Comparison of ENCODE assay signal across 14 cellular contexts in genomic region chr2:222000326-222000725, GRCh38.
A peak's percentile ranks its signal among the peaks of the same experiment; 100 is the strongest.
DNase-seq lines count a peak whose midpoint lies in the region; ATAC-seq and TF ChIP-seq lines count a peak whose summit lies in the region.
"Had no signal": no experiment of that assay in that cellular context is flagged by ENCODE, and none has a peak within 500 bp of the region (broad histone marks: within the 10 kb centered on the region; RNA-seq: fewer than 3 reads in every experiment).

No MANE protein-coding gene starts in this region.

- H2AFZ ChIP-seq in smooth muscle cell (ENCODE audit: low read depth) = no peak overlapping the region

- no peak for TF ChIP-seq CTCF in AG04450 (IDR thresholded peaks at IDR 0.05; ENCODE audit: low read depth, low read length)
- no peak for TF ChIP-seq CTCF in fibroblast of mammary gland (conservative IDR thresholded peaks at IDR 0.05; ENCODE audit: control insufficient read depth, insufficient read depth, low read depth, low read length)
- no peak for TF ChIP-seq CTCF in smooth muscle cell (IDR thresholded peaks at IDR 0.05; ENCODE audit: borderline replicate concordance, insufficient read depth, poor library complexity, severe bottlenecking)

- POLR2A ChIA-PET in AG04450 (lab: Yijun Ruan, JAX) = no interaction called here

- H4K20me1 ChIP-seq in smooth muscle cell (ENCODE audit: low read depth) = no peaks in the 10 kb centered on the region
- H4K20me1 ChIP-seq: BLaER1 treated with 17β-estradiol and CSF1 and Interleukin-3, amounts not matched to agents 10 nM and 100 nM had no signal

- CTCF ChIA-PET in AG04450 (lab: Charles Lee) = no interaction called here

- peaks cover 2% of the 10 kb centered on the region for H3K27me3 ChIP-seq in AG04450 (ENCODE audit: control insufficient read depth, insufficient read depth, low read length)
- H3K27me3 ChIP-seq in smooth muscle cell (ENCODE audit: low read depth) = peaks cover 2% of the 10 kb centered on the region
- H3K27me3 ChIP-seq: BLaER1 treated with 17β-estradiol and CSF1 and Interleukin-3, amounts not matched to agents 10 nM and 100 nM had no signal

- H3K79me2 ChIP-seq in smooth muscle cell (ENCODE audit: low read depth) = no peaks in the 10 kb centered on the region

- WGBS in smooth muscle cell (ENCODE audit: low lambda C conversion rate) = 72% methylated on average over 3 of the region's 3 CpGs

- DNase-seq in AG04450 (ENCODE audit: low read depth, low spot score) = peak; percentile 76
- peak; percentile 51 for DNase-seq in GM04504 (ENCODE audit: low read depth)
- DNase-seq in RPMI7951 (ENCODE audit: low read depth) = peak; percentile 88
- DNase-seq in fibroblast of mammary gland (ENCODE audit: low read depth) = peak; percentile 92
- DNase-seq in AML-193 (lab: John Stamatoyannopoulos, UW) = no peak
- no peak for DNase-seq in dermis blood vessel endothelial cell
- DNase-seq in smooth muscle cell (lab: John Stamatoyannopoulos, UW; ENCODE audit: unreplicated experiment) = no peak
- DNase-seq: activated CD4-positive, alpha-beta T cell treated with anti-CD3 and anti-CD28 coated beads, Interleukin-2, amount 50 U/mL, for 1 hour; erythroblast; NCI-H1436; stimulated activated CD4-positive, alpha-beta T cell treated with anti-CD3 and anti-CD28 coated beads, Interleukin-1b, Interleukin-23, amount 100 ng/mL, for 48 hours had no signal

- H3K4me2 ChIP-seq in smooth muscle cell = no peak overlapping the region
- H3K4me2 ChIP-seq: BLaER1 treated with 17β-estradiol and CSF1 and Interleukin-3, amounts not matched to agents 10 nM and 100 nM had no signal

- no peaks in the 10 kb centered on the region for H3K4me1 ChIP-seq in smooth muscle cell (ENCODE audit: low read depth)
- H3K4me1 ChIP-seq: BLaER1 treated with 17β-estradiol and CSF1 and Interleukin-3, amounts not matched to agents 10 nM and 100 nM had no signal

- H3K9ac ChIP-seq in smooth muscle cell (ENCODE audit: low read depth) = no peak overlapping the region
- H3K9ac ChIP-seq: BLaER1 treated with 17β-estradiol and CSF1 and Interleukin-3, amounts not matched to agents 10 nM and 100 nM had no signal

- H3K36me3 ChIP-seq in smooth muscle cell (ENCODE audit: low read depth) = no peaks in the 10 kb centered on the region
- H3K36me3 ChIP-seq: BLaER1 treated with 17β-estradiol and CSF1 and Interleukin-3, amounts not matched to agents 10 nM and 100 nM had no signal

- H3F3A ChIP-seq in smooth muscle cell (ENCODE audit: low read depth) = no peaks in the 10 kb centered on the region

- H3K9me3 ChIP-seq in AG04450 (ENCODE audit: control insufficient read depth, insufficient read depth, low read length) (no peaks in the 10 kb centered on the region), smooth muscle cell (replicated peaks; ENCODE audit: low read depth) (no peaks in the 10 kb centered on the region)
- H3K9me3 ChIP-seq: BLaER1 treated with 17β-estradiol and CSF1 and Interleukin-3, amounts not matched to agents 10 nM and 100 nM; mucosa of descending colon had no signal

- ATAC-seq in GM21825 (IDR thresholded peaks at IDR 0.05; ENCODE audit: unreplicated experiment) = no peak

- H3K27ac ChIP-seq in AG04450 (ENCODE audit: low read depth, low read length) (peak overlapping the region; percentile 40), smooth muscle cell (ENCODE audit: low read depth) (no peak overlapping the region)
- H3K27ac ChIP-seq: BLaER1 treated with 17β-estradiol and CSF1 and Interleukin-3, amounts not matched to agents 10 nM and 100 nM had no signal

- H3K4me3 ChIP-seq in AG04450 (ENCODE audit: low read depth, low read length) (no peak overlapping the region), fibroblast of mammary gland (ENCODE audit: control insufficient read depth, low read depth, low read length) (no peak overlapping the region), smooth muscle cell (no peak overlapping the region)
- H3K4me3 ChIP-seq: BLaER1 treated with 17β-estradiol and CSF1 and Interleukin-3, amounts not matched to agents 10 nM and 100 nM; mucosa of descending colon had no signal

Comparison
In these comparisons a context has a peak if more than half of its experiments do, and no peak if none do; other contexts are left out.
1. DNase-seq: peak in AG04450 (single experiment), GM04504 (single experiment), RPMI7951 (single experiment) and fibroblast of mammary gland (single experiment); none in AML-193 (0 of 2), dermis blood vessel endothelial cell (single experiment) and smooth muscle cell (single experiment).